ENCODE assay signal across 1 cellular context in the genomic region with DNA sequence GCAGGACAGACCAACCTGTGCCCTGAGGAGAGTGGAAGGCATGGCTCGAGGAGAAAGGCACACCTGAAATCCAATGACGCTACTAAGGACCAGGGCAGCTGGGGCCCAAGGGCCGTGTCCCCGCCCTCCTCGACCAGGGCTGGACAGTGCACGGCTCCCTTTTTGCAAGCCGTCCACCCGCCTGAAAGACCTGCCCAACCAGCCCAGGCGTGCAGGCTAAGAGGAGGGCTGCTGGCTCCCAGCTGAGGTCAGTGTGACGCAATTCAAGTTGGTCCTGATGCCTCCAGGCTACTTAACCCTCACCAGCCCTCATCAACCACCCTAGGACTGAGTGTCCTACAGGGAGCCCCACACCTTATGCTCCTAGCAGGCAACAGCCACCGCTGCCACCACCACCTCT.
TF ChIP-seq lines count a peak whose summit lies in the region.

No MANE protein-coding gene starts in this region.

TF ChIP-seq in K562, 482 proteins besides CTCF, POLR2A, EP300 and RAD21 (continued from another document):
- TF ChIP-seq, protein P1, sequence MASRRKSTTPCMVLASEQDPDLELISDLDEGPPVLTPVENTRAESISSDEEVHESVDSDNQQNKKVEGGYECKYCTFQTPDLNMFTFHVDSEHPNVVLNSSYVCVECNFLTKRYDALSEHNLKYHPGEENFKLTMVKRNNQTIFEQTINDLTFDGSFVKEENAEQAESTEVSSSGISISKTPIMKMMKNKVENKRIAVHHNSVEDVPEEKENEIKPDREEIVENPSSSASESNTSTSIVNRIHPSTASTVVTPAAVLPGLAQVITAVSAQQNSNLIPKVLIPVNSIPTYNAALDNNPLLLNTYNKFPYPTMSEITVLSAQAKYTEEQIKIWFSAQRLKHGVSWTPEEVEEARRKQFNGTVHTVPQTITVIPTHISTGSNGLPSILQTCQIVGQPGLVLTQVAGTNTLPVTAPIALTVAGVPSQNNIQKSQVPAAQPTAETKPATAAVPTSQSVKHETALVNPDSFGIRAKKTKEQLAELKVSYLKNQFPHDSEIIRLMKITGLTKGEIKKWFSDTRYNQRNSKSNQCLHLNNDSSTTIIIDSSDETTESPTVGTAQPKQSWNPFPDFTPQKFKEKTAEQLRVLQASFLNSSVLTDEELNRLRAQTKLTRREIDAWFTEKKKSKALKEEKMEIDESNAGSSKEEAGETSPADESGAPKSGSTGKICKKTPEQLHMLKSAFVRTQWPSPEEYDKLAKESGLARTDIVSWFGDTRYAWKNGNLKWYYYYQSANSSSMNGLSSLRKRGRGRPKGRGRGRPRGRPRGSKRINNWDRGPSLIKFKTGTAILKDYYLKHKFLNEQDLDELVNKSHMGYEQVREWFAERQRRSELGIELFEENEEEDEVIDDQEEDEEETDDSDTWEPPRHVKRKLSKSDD (conservative IDR thresholded peaks at IDR 0.05; ENCODE audit: low read length) = no peak
- TF ChIP-seq CHD2 (IDR thresholded peaks at IDR 0.05; ENCODE audit: low read depth, low read length) (no peak), ZSCAN29 (IDR thresholded peaks at IDR 0.05) (no peak), PBX2 (CRISPR knock-in tag; IDR thresholded peaks at IDR 0.05; ENCODE audit: low read depth) (no peak), PBX2 (tag; conservative IDR thresholded peaks at IDR 0.05; ENCODE audit: low read depth) (no peak), ARID1B (IDR thresholded peaks at IDR 0.05) (no peak)
